ENCODE assay signal across 25 cellular contexts in genomic region chr5:127343313-127343712, GRCh38. TPM values are rescaled to one million over a fixed set of nuclear protein-coding genes. Genes with fewer than 3 reads are reported as not detected.
"Had no signal": no experiment of that assay in that cellular context is flagged by ENCODE, and none has a peak within 500 bp of the region (broad histone marks: within the 10 kb centered on the region; RNA-seq: fewer than 3 reads in every experiment).

No MANE protein-coding gene starts in this region.

- DNase-seq: hypothalamus; islet precursor cell; left ventricle myocardium superior; lower lobe of right lung; mammary epithelial cell; mesenchymal stem cell; naive thymus-derived CD8-positive, alpha-beta T cell; ovary; right lobe of liver; stimulated activated CD4-positive, alpha-beta T cell treated with anti-CD3 and anti-CD28 coated beads, Interleukin-1b, Interleukin-23, amount 100 ng/mL, for 48 hours; stimulated activated CD4-positive, alpha-beta T cell treated with anti-CD3 and anti-CD28 coated beads, Interleukin-2, amount 100 ng/mL, for 48 hours; stimulated activated CD4-positive, alpha-beta T cell treated with anti-CD3 and anti-CD28 coated beads, Interleukin-4, amount 100 ng/mL, for 4 hours; stimulated activated CD8-positive, alpha-beta memory T cell treated with anti-CD3 and anti-CD28 coated beads, Interleukin-4, amount 100 ng/mL, for 48 hours; stimulated activated naive CD4-positive, alpha-beta T cell treated with Interleukin-2 at 50 U/mL for 16 hours; stimulated activated naive CD8-positive, alpha-beta T cell treated with anti-CD3 and anti-CD28 coated beads, Interleukin-15, amount 100 ng/mL, for 72 hours; substantia nigra; transverse colon; upper lobe of left lung had no signal

- H3K27ac Mint-ChIP-seq: naive thymus-derived CD8-positive, alpha-beta T cell; nephron; progenitor cell of endocrine pancreas; stimulated activated memory B cell treated with anti-CD40 and anti-IgM and Interleukin-4, amounts not matched to agents 10 μg/mL and 1 μg/mL and 100 μg/mL, for 72 hours; stimulated activated naive CD8-positive, alpha-beta T cell treated with anti-CD3 and anti-CD28 coated beads, Interleukin-15, amount 100 ng/mL, for 72 hours had no signal

- H3K9me3 Mint-ChIP-seq: naive thymus-derived CD8-positive, alpha-beta T cell; nephron; stimulated activated memory B cell treated with anti-CD40 and anti-IgM and Interleukin-4, amounts not matched to agents 10 μg/mL and 1 μg/mL and 100 μg/mL, for 72 hours; stimulated activated naive CD8-positive, alpha-beta T cell treated with anti-CD3 and anti-CD28 coated beads, Interleukin-15, amount 100 ng/mL, for 72 hours had no signal

- H3K36me3 ChIP-seq: lower lobe of right lung, ovary, right atrium auricular region, right lobe of liver, transverse colon, upper lobe of left lung, vagina had no signal

- H3K36me3 Mint-ChIP-seq: naive thymus-derived CD8-positive, alpha-beta T cell; stimulated activated memory B cell treated with anti-CD40 and anti-IgM and Interleukin-4, amounts not matched to agents 10 μg/mL and 1 μg/mL and 100 μg/mL, for 72 hours had no signal

- H3K4me1 ChIP-seq: lower lobe of right lung, right lobe of liver, transverse colon, upper lobe of left lung, vagina had no signal

- H3K9me3 ChIP-seq: lower lobe of right lung, ovary, right atrium auricular region, right lobe of liver, transverse colon, upper lobe of left lung, vagina had no signal

- H3K4me3 Mint-ChIP-seq: naive thymus-derived CD8-positive, alpha-beta T cell; nephron; stimulated activated memory B cell treated with anti-CD40 and anti-IgM and Interleukin-4, amounts not matched to agents 10 μg/mL and 1 μg/mL and 100 μg/mL, for 72 hours; stimulated activated naive CD8-positive, alpha-beta T cell treated with anti-CD3 and anti-CD28 coated beads, Interleukin-15, amount 100 ng/mL, for 72 hours had no signal

- H3K4me1 Mint-ChIP-seq: naive thymus-derived CD8-positive, alpha-beta T cell; stimulated activated memory B cell treated with anti-CD40 and anti-IgM and Interleukin-4, amounts not matched to agents 10 μg/mL and 1 μg/mL and 100 μg/mL, for 72 hours; stimulated activated naive CD8-positive, alpha-beta T cell treated with anti-CD3 and anti-CD28 coated beads, Interleukin-15, amount 100 ng/mL, for 72 hours had no signal

- H3K4me3 ChIP-seq: lower lobe of right lung, ovary, right atrium auricular region, right lobe of liver, smooth muscle cell, transverse colon, upper lobe of left lung, vagina had no signal

- H3K27ac ChIP-seq: lower lobe of right lung, ovary, right atrium auricular region, right lobe of liver, transverse colon, upper lobe of left lung, vagina had no signal

- H3K27me3 ChIP-seq: ovary, right atrium auricular region, transverse colon, upper lobe of left lung, vagina had no signal

- ATAC-seq: left lobe of liver; left ventricle myocardium superior; lower lobe of right lung; naive thymus-derived CD8-positive, alpha-beta T cell; right lobe of liver; stimulated activated memory B cell treated with anti-CD40 and anti-IgM and Interleukin-4, amounts not matched to agents 10 μg/mL and 1 μg/mL and 100 μg/mL, for 72 hours; stimulated activated naive CD8-positive, alpha-beta T cell treated with anti-CD3 and anti-CD28 coated beads, Interleukin-15, amount 100 ng/mL, for 72 hours had no signal

- H3K27me3 Mint-ChIP-seq: progenitor cell of endocrine pancreas had no signal

- H3K4me2 ChIP-seq: smooth muscle cell had no signal

RNA-seq across cellular contexts. Expression of gene MEGF10, which starts 52.7 kb away (rescaled TPM):
- polyA plus RNA-seq: mammary epithelial cell; naive thymus-derived CD8-positive, alpha-beta T cell had no signal
